ENCODE assay signal across 17 cellular contexts in genomic region chr7:139119486-139119849, GRCh38. TPM values are rescaled to one million over a fixed set of nuclear protein-coding genes. Genes with fewer than 3 reads are reported as not detected.
DNase-seq lines count a peak whose midpoint lies in the region; ATAC-seq and TF ChIP-seq lines count a peak whose summit lies in the region.
"Had no signal": no experiment of that assay in that cellular context is flagged by ENCODE, and none has a peak within 500 bp of the region (broad histone marks: within the 10 kb centered on the region; RNA-seq: fewer than 3 reads in every experiment).

No MANE protein-coding gene starts in this region.

- no peaks in the 10 kb centered on the region for H3F3A ChIP-seq in SU-DHL-6 (ENCODE audit: insufficient read depth)

- no peaks in the 10 kb centered on the region for H3K36me3 Mint-ChIP-seq in activated T-cell treated with anti-CD3 and anti-CD28 coated beads, Interleukin-2, amount 50 U/mL, for 72 hours (ENCODE audit: insufficient read depth in 2 of 2)
- H3K36me3 Mint-ChIP-seq in dendritic cell treated with granulocyte-macrophage colony-stimulating factor and Interleukin-4, amounts not matched to agents 40 ng/mL and 50 ng/mL, for 4 days (ENCODE audit: low read depth), result no peaks in the 10 kb centered on the region

- peak overlapping the region; percentile 50 for H3K4me2 ChIP-seq in SU-DHL-6 (ENCODE audit: low read depth, low read length, poor library complexity, severe bottlenecking)

- peak overlapping the region; percentile 21 for H2AFZ ChIP-seq in SU-DHL-6 (ENCODE audit: low read depth, low read length, severe bottlenecking)

- TF ChIP-seq CTCF in SU-DHL-6 (IDR thresholded peaks at IDR 0.05; ENCODE audit: insufficient read depth, low read length, poor library complexity, severe bottlenecking), result no peak

- no peaks in the 10 kb centered on the region for H3K9me2 ChIP-seq in SU-DHL-6 (replicated peaks; ENCODE audit: insufficient read depth, low read length)

- no peak overlapping the region for H3K27ac ChIP-seq in SU-DHL-6 (ENCODE audit: low read depth, low read length)

- H3K27ac Mint-ChIP-seq in activated T-cell treated with anti-CD3 and anti-CD28 coated beads, Interleukin-2, amount 50 U/mL, for 72 hours, result no peak overlapping the region
- peak overlapping the region; percentile 86 for H3K27ac Mint-ChIP-seq in dendritic cell treated with granulocyte-macrophage colony-stimulating factor and Interleukin-4, amounts not matched to agents 40 ng/mL and 50 ng/mL, for 4 days
- H3K27ac Mint-ChIP-seq in stimulated activated naive CD8-positive, alpha-beta T cell treated with anti-CD3 and anti-CD28 coated beads, Interleukin-15, amount 100 ng/mL, for 72 hours, result peak overlapping the region in 1 of 2 donors; percentile 31

- H3K4me3 ChIP-seq in SU-DHL-6 (ENCODE audit: insufficient read depth, low read length, poor library complexity, severe bottlenecking), result no peak overlapping the region

- no peaks in the 10 kb centered on the region for H3K36me3 ChIP-seq in SU-DHL-6 (ENCODE audit: low read length)
- H3K36me3 ChIP-seq: heart right ventricle, stomach had no signal

- no peaks in the 10 kb centered on the region for H4K20me1 ChIP-seq in SU-DHL-6 (ENCODE audit: low read depth, low read length)

- no peaks in the 10 kb centered on the region for H3K27me3 ChIP-seq in SU-DHL-6 (ENCODE audit: low read length)

- DNase-seq in activated T-cell treated with anti-CD3 and anti-CD28 coated beads, Interleukin-2, amount 50 U/mL, for 72 hours, result no peak
- DNase-seq in activated T-cell treated with anti-CD3 and anti-CD28 coated beads, Interleukin-2, amount 50 U/mL, for 1 hour, result no peak
- DNase-seq in stimulated activated naive CD8-positive, alpha-beta T cell treated with anti-CD3 and anti-CD28 coated beads, Interleukin-15, amount 100 ng/mL, for 72 hours, result no peak
- no peak for DNase-seq in KBM-7
- DNase-seq: ACHN; HCEC 1CT; heart right ventricle; mammary epithelial cell; NCI-H1694 treated with DMSO at 0.1 percent for 48 hours; NK-92 treated with Interleukin-12 subunit alpha and Interleukin-12 subunit beta, amount 100 ng/mL, for 24 hours; stomach had no signal

- H3K9me3 Mint-ChIP-seq in activated T-cell treated with anti-CD3 and anti-CD28 coated beads, Interleukin-2, amount 50 U/mL, for 72 hours, result no peaks in the 10 kb centered on the region
- no peaks in the 10 kb centered on the region for H3K9me3 Mint-ChIP-seq in dendritic cell treated with granulocyte-macrophage colony-stimulating factor and Interleukin-4, amounts not matched to agents 40 ng/mL and 50 ng/mL, for 4 days
- no peaks in the 10 kb centered on the region for H3K9me3 Mint-ChIP-seq in stimulated activated naive CD8-positive, alpha-beta T cell treated with anti-CD3 and anti-CD28 coated beads, Interleukin-15, amount 100 ng/mL, for 72 hours
- H3K9me3 Mint-ChIP-seq: endodermal cell, neural crest cell had no signal

- H3K4me1 Mint-ChIP-seq in activated T-cell treated with anti-CD3 and anti-CD28 coated beads, Interleukin-2, amount 50 U/mL, for 72 hours (ENCODE audit: low read depth), result peaks cover 54% of the 10 kb centered on the region
- peaks cover 28% of the 10 kb centered on the region for H3K4me1 Mint-ChIP-seq in dendritic cell treated with granulocyte-macrophage colony-stimulating factor and Interleukin-4, amounts not matched to agents 40 ng/mL and 50 ng/mL, for 4 days (ENCODE audit: low read depth)
- H3K4me1 Mint-ChIP-seq in stimulated activated naive CD8-positive, alpha-beta T cell treated with anti-CD3 and anti-CD28 coated beads, Interleukin-15, amount 100 ng/mL, for 72 hours, result peaks cover 39% of the 10 kb centered on the region
- H3K4me1 Mint-ChIP-seq: neural crest cell had no signal

- in situ Hi-C loops in KBM-7 (cut with MboI; ENCODE audit: low pct_unique_long_range_greater_than_20kb, low sequenced_read_pairs), result no loop called here

- no peak overlapping the region; the same call in 1 of the 2 replicates for H3K9ac ChIP-seq in SU-DHL-6 (ENCODE audit: low read length)

- H3K4me3 Mint-ChIP-seq in activated T-cell treated with anti-CD3 and anti-CD28 coated beads, Interleukin-2, amount 50 U/mL, for 72 hours, result peak overlapping the region; percentile 71 to 72
- H3K4me3 Mint-ChIP-seq in dendritic cell treated with granulocyte-macrophage colony-stimulating factor and Interleukin-4, amounts not matched to agents 40 ng/mL and 50 ng/mL, for 4 days, result no peak overlapping the region
- H3K4me3 Mint-ChIP-seq in stimulated activated naive CD8-positive, alpha-beta T cell treated with anti-CD3 and anti-CD28 coated beads, Interleukin-15, amount 100 ng/mL, for 72 hours, result peak overlapping the region; percentile 76 to 77
- H3K4me3 Mint-ChIP-seq: endodermal cell, neural crest cell had no signal

- H3K9me3 ChIP-seq in SU-DHL-6 (ENCODE audit: insufficient read depth, low read length), result no peaks in the 10 kb centered on the region
- H3K9me3 ChIP-seq: heart right ventricle, stomach had no signal

- no peaks in the 10 kb centered on the region for H3K79me2 ChIP-seq in SU-DHL-6 (ENCODE audit: insufficient read depth, low read length)

- intact Hi-C loops in dendritic cell treated with granulocyte-macrophage colony-stimulating factor and Interleukin-4, amounts not matched to agents 40 ng/mL and 50 ng/mL, for 4 days (cut with micrococcal nuclease), result loop anchor here (1.0 kb wide), 1 partner anchor 12 kb away; no protein-coding TSS in a partner anchor

- ATAC-seq in activated T-cell treated with anti-CD3 and anti-CD28 coated beads, Interleukin-2, amount 50 U/mL, for 72 hours (replicated peaks in 1 of 2), result no peak
- ATAC-seq in stimulated activated naive CD8-positive, alpha-beta T cell treated with anti-CD3 and anti-CD28 coated beads, Interleukin-15, amount 100 ng/mL, for 72 hours, result no peak
- no peak for ATAC-seq in GM19463 (IDR thresholded peaks at IDR 0.05; ENCODE audit: unreplicated experiment)
- no peak for ATAC-seq in HG02571 (IDR thresholded peaks at IDR 0.05; ENCODE audit: unreplicated experiment)
- ATAC-seq: heart right ventricle had no signal

- no peaks in the 10 kb centered on the region for H3K27me3 Mint-ChIP-seq in activated T-cell treated with anti-CD3 and anti-CD28 coated beads, Interleukin-2, amount 50 U/mL, for 72 hours (ENCODE audit: low read depth)
- no peaks in the 10 kb centered on the region for H3K27me3 Mint-ChIP-seq in dendritic cell treated with granulocyte-macrophage colony-stimulating factor and Interleukin-4, amounts not matched to agents 40 ng/mL and 50 ng/mL, for 4 days
- no peaks in the 10 kb centered on the region for H3K27me3 Mint-ChIP-seq in stimulated activated naive CD8-positive, alpha-beta T cell treated with anti-CD3 and anti-CD28 coated beads, Interleukin-15, amount 100 ng/mL, for 72 hours

RNA-seq across cellular contexts. Expression of gene ZC3HAV1, which starts 9.9 kb away (rescaled TPM):
- total RNA-seq in activated T-cell treated with anti-CD3 and anti-CD28 coated beads, Interleukin-2, amount 50 U/mL, for 72 hours, result 100 to 1,000 TPM in 1 of 2 donors, 10 to 100 TPM in 1; 78.1 to 114 TPM
